1 cellular context compared by ENCODE assay signal in the genomic region with DNA sequence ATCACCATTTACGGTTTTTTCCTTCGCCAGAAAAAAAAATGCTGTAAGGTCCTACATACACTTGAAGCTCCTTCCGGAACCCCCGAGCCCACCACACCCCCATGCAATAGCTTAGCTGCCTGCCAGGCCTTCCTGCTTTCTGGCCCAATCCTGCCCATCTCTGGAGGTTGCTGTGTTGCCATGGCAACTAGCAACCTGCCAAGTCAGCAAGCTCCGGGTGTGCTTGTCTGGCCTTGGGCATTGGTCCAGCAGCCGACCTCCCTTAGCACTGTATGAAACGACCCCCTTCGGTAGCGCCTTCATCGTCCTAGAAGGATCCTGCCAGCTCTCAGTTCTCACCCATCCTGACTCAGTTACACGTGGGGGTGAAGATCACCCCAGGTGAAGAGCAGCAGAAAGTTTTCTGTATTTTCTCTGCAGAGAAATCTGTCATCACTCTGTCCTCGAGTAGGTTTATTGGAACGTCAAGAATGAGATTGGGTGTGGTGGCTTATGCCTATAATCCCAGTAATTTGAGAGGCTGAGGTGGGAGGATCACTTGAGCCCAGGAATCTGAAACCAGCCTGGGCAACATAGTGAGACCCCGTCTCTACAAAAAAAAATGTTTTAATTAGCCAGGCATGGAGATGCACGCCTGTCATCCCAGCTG.
TF ChIP-seq lines count a peak whose summit lies in the region.

No MANE protein-coding gene starts in this region.

TF ChIP-seq in HepG2, 621 proteins besides CTCF, POLR2A, EP300 and RAD21:
- TF ChIP-seq RFX5 (IDR thresholded peaks at IDR 0.05; ENCODE audit: low read depth, low read length) (peak; percentile 67), MAFF (IDR thresholded peaks at IDR 0.05; ENCODE audit: low read depth, low read length) (peak; percentile 42; the same call in 1 of the 2 replicates), MAFK (conservative IDR thresholded peaks at IDR 0.05 in 1 of 2, IDR thresholded peaks at IDR 0.05 in 1 of 2; ENCODE audit: low read length in 2 of 2) (peak in 1 of 2 experiments; percentile 36; a peak in 2 of 4 replicates), RFX1 (IDR thresholded peaks at IDR 0.05) (peak; percentile 63; the same call in 1 of the 2 replicates), ZNF749 (CRISPR knock-in tag; IDR thresholded peaks at IDR 0.05; ENCODE audit: borderline replicate concordance) (no peak), RFX3 (CRISPR knock-in tag; IDR thresholded peaks at IDR 0.05) (peak; percentile 73), HMGXB3 (CRISPR knock-in tag; IDR thresholded peaks at IDR 0.05; ENCODE audit: borderline replicate concordance) (no peak), NFE2 (CRISPR knock-in tag; IDR thresholded peaks at IDR 0.05) (no peak)
- TF ChIP-seq, protein P1, sequence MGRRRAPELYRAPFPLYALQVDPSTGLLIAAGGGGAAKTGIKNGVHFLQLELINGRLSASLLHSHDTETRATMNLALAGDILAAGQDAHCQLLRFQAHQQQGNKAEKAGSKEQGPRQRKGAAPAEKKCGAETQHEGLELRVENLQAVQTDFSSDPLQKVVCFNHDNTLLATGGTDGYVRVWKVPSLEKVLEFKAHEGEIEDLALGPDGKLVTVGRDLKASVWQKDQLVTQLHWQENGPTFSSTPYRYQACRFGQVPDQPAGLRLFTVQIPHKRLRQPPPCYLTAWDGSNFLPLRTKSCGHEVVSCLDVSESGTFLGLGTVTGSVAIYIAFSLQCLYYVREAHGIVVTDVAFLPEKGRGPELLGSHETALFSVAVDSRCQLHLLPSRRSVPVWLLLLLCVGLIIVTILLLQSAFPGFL (CRISPR knock-in tag; IDR thresholded peaks at IDR 0.05): no peak
- TF ChIP-seq, protein P2, sequence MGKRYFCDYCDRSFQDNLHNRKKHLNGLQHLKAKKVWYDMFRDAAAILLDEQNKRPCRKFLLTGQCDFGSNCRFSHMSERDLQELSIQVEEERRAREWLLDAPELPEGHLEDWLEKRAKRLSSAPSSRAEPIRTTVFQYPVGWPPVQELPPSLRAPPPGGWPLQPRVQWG (CRISPR knock-in tag; IDR thresholded peaks at IDR 0.05; ENCODE audit: borderline replicate concordance, low read depth): no peak
